Comparison of ENCODE assay signal across 19 cellular contexts in genomic region chr10:43708256-43708655, GRCh38. TPM values are rescaled to one million over a fixed set of nuclear protein-coding genes. Genes with fewer than 3 reads are reported as not detected.
A peak's percentile ranks its signal among the peaks of the same experiment; 100 is the strongest.
DNase-seq lines count a peak whose midpoint lies in the region; ATAC-seq and TF ChIP-seq lines count a peak whose summit lies in the region.
"Had no signal": no experiment of that assay in that cellular context is flagged by ENCODE, and none has a peak within 500 bp of the region (broad histone marks: within the 10 kb centered on the region; RNA-seq: fewer than 3 reads in every experiment).

No MANE protein-coding gene starts in this region.

- intact Hi-C loops in right cardiac atrium (cut with DNase I) (no loop called here), Right ventricle myocardium inferior (cut with DNase I) (no loop called here)

- H3K27me3 ChIP-seq in right cardiac atrium (ENCODE audit: control insufficient read depth, insufficient read depth) (no peaks in the 10 kb centered on the region), endodermal cell (ENCODE audit: control insufficient read depth, insufficient read depth, low read length, poor library complexity, severe bottlenecking) (no peaks in the 10 kb centered on the region)
- H3K27me3 ChIP-seq: SJCRH30 had no signal

- no peaks in the 10 kb centered on the region for H3K4me1 Mint-ChIP-seq in endodermal cell
- H3K4me1 Mint-ChIP-seq in nephron, result peaks cover 21% of the 10 kb centered on the region
- H3K4me1 Mint-ChIP-seq: CD4-positive, CD25-positive, alpha-beta regulatory T cell; IgD-negative memory B cell had no signal

- H3K9me3 ChIP-seq in right cardiac atrium (ENCODE audit: control insufficient read depth, low read length) (no peaks in the 10 kb centered on the region), endodermal cell (ENCODE audit: control insufficient read depth, low read length) (no peaks in the 10 kb centered on the region)
- H3K9me3 ChIP-seq: Caco-2, SJCRH30 had no signal

- H3K27ac ChIP-seq in right cardiac atrium (ENCODE audit: low read length) (peak overlapping the region; percentile 59), endodermal cell (ENCODE audit: low read depth, low read length) (no peak overlapping the region)
- H3K27ac ChIP-seq: SJCRH30 had no signal

- no peaks in the 10 kb centered on the region for H3K9me3 Mint-ChIP-seq in endodermal cell
- H3K9me3 Mint-ChIP-seq in nephron, result no peaks in the 10 kb centered on the region
- H3K9me3 Mint-ChIP-seq: CD4-positive, CD25-positive, alpha-beta regulatory T cell; HFFc6 had no signal

- TF ChIP-seq CTCF in endodermal cell (conservative IDR thresholded peaks at IDR 0.05), result no peak
- TF ChIP-seq CTCF in nephron (IDR thresholded peaks at IDR 0.05; ENCODE audit: unreplicated experiment in 3 of 3), result no peak

- H3K36me3 Mint-ChIP-seq in endodermal cell (ENCODE audit: low read depth) (no peaks in the 10 kb centered on the region), nephron (ENCODE audit: low read depth) (no peaks in the 10 kb centered on the region)
- H3K36me3 Mint-ChIP-seq: CD4-positive, CD25-positive, alpha-beta regulatory T cell had no signal

- DNase-seq in right cardiac atrium, result no peak
- no peak for DNase-seq in Right ventricle myocardium inferior (ENCODE audit: missing footprints)
- peak; percentile 17 for DNase-seq in endodermal cell
- DNase-seq in iPS-NIHi11 (ENCODE audit: low spot score), result no peak
- DNase-seq in amniotic stem cell (lab: John Stamatoyannopoulos, UW), result no peak
- DNase-seq: CD4-positive, CD25-positive, alpha-beta regulatory T cell; DMS153; EL; HFFc6; Kasumi-1; NCI-H187 treated with DMSO at 0.1 percent for 48 hours; NCI-H446; NCI-H69; RPMI8226; SJCRH30 had no signal

- H3K4me1 ChIP-seq in right cardiac atrium (ENCODE audit: control insufficient read depth, insufficient read depth, low read length) (peaks cover 4% of the 10 kb centered on the region), endodermal cell (ENCODE audit: control insufficient read depth, insufficient read depth, low read length) (no peaks in the 10 kb centered on the region)
- H3K4me1 ChIP-seq: Caco-2, SJCRH30 had no signal

- no peaks in the 10 kb centered on the region for H3K27me3 Mint-ChIP-seq in endodermal cell (ENCODE audit: insufficient read depth)
- peaks cover 10% of the 10 kb centered on the region for H3K27me3 Mint-ChIP-seq in nephron (ENCODE audit: low read depth)
- H3K27me3 Mint-ChIP-seq: CD4-positive, CD25-positive, alpha-beta regulatory T cell had no signal

- 56% methylated on average over 3 of the region's 3 CpGs for WGBS in right cardiac atrium
- 83 to 88% methylated on average over 1 to 3 of the region's 3 CpGs for WGBS in endodermal cell (ENCODE audit: insufficient coverage in 1 of 2, insufficient read length in 1 of 2), 2 experiments

- H3K36me3 ChIP-seq in endodermal cell (ENCODE audit: control insufficient read depth, insufficient read depth, low read length), result no peaks in the 10 kb centered on the region
- H3K36me3 ChIP-seq: SJCRH30 had no signal

- ATAC-seq in right cardiac atrium (peak in 1 of 2 donors; percentile 33), Right ventricle myocardium inferior (no peak), HG03571 (IDR thresholded peaks at IDR 0.05; ENCODE audit: unreplicated experiment) (no peak)

- H3K4me3 ChIP-seq in right cardiac atrium (ENCODE audit: low read length) (no peak overlapping the region), endodermal cell (ENCODE audit: low read length) (no peak overlapping the region)
- H3K4me3 ChIP-seq: SJCRH30 had no signal

- H3K4me3 Mint-ChIP-seq in endodermal cell (no peak overlapping the region), nephron (no peak overlapping the region)
- H3K4me3 Mint-ChIP-seq: CD4-positive, CD25-positive, alpha-beta regulatory T cell; HFFc6; IgD-negative memory B cell had no signal

- no peak overlapping the region for H3K9ac ChIP-seq in endodermal cell (ENCODE audit: extremely low read depth, low read length, poor library complexity, severe bottlenecking)

- H3K27ac Mint-ChIP-seq in endodermal cell (no peak overlapping the region), nephron (peak overlapping the region; percentile 26 to 40 (median 30))
- H3K27ac Mint-ChIP-seq: CD4-positive, CD25-positive, alpha-beta regulatory T cell; HFFc6; IgD-negative memory B cell had no signal

RNA-seq across cellular contexts. Expression of gene ZNF32, which starts 59.6 kb away (rescaled TPM):
- 10 to 100 TPM; 47.2 to 65.4 (median 54.4) TPM for total RNA-seq in right cardiac atrium
- 86.3 TPM for polyA plus RNA-seq in right cardiac atrium
- total RNA-seq in Right ventricle myocardium inferior, result 52.7 TPM
- total RNA-seq in endodermal cell, result 10 to 100 TPM; 21.4 to 29.0 TPM
- polyA plus RNA-seq in endodermal cell (2013, experiment 1 of 2), result 45.6 TPM
- polyA plus RNA-seq in endodermal cell (2013, experiment 2 of 2), result 40.1 TPM
